ENCODE assay signal across 17 cellular contexts in the genomic region with DNA sequence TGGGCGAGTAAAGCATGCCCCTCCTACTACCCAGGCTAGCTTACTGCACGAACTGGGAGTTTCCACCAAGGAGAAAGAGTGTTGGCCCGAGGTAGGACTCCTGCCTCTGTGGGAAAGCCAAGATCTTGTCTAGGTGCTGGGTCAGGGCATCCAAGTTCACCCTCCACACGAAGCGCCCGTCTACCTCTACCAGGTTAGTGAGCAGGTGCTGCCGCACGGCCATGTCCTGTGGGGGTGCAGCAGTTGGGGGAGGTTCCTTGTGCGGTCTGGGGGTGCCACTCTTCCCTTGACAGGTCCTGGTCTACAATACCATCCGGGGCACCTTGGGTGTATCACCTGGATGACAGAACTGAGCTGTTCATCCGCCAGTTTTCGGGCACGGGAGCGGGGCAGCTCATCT. TPM values are rescaled to one million over a fixed set of nuclear protein-coding genes. Genes with fewer than 3 reads are reported as not detected.
A peak's percentile ranks its signal among the peaks of the same experiment; 100 is the strongest.
DNase-seq lines count a peak whose midpoint lies in the region; ATAC-seq and TF ChIP-seq lines count a peak whose summit lies in the region.
"Had no signal": no experiment of that assay in that cellular context is flagged by ENCODE, and none has a peak within 500 bp of the region (broad histone marks: within the 10 kb centered on the region; RNA-seq: fewer than 3 reads in every experiment).

No MANE protein-coding gene starts in this region.

- H3K4me1 ChIP-seq in Panc1 (ENCODE audit: control insufficient read depth, insufficient read depth, low read length) (peaks cover 46% of the 10 kb centered on the region), hepatocyte (ENCODE audit: insufficient read depth) (peaks cover 29% of the 10 kb centered on the region), rectal smooth muscle tissue (ENCODE audit: control insufficient read depth, insufficient read depth, low read length) (peaks cover 5% of the 10 kb centered on the region)

- H3K36me3 Mint-ChIP-seq in activated CD4-positive, alpha-beta T cell treated with anti-CD3 and anti-CD28 coated beads, Interleukin-2, amount 10 ng/mL, durations not matched to agents 24 days and 14 days (ENCODE audit: low read depth) = peaks cover 3% of the 10 kb centered on the region

- H3K36me3 ChIP-seq in Panc1 (ENCODE audit: control insufficient read depth, insufficient read depth, low read length) (peaks cover 5% of the 10 kb centered on the region; the same call in 1 of the 2 replicates), hepatocyte (replicated peaks; ENCODE audit: insufficient read depth, low read depth) (no peaks in the 10 kb centered on the region), rectal smooth muscle tissue (ENCODE audit: control insufficient read depth, insufficient read depth, low read length) (peaks cover 17% of the 10 kb centered on the region), brain microvascular endothelial cell (replicated peaks) (no peaks in the 10 kb centered on the region)

- H3K9me3 ChIP-seq in Panc1 (ENCODE audit: control insufficient read depth, insufficient read depth, low read depth, low read length) = no peaks in the 10 kb centered on the region
- no peaks in the 10 kb centered on the region for H3K9me3 ChIP-seq in hepatocyte (ENCODE audit: low read depth)
- H3K9me3 ChIP-seq: heart left ventricle, Peyer's patch had no signal

- H3K27ac ChIP-seq in Panc1 (ENCODE audit: low read length) (peak overlapping the region; percentile 93), hepatocyte (no peak overlapping the region), rectal smooth muscle tissue (ENCODE audit: low read depth, low read length) (no peak overlapping the region), brain microvascular endothelial cell (no peak overlapping the region)
- H3K27ac ChIP-seq: heart left ventricle had no signal

- H3K27me3 Mint-ChIP-seq in activated CD4-positive, alpha-beta T cell treated with anti-CD3 and anti-CD28 coated beads, Interleukin-2, amount 10 ng/mL, durations not matched to agents 24 days and 14 days = no peaks in the 10 kb centered on the region

- no peak overlapping the region for H3K4me3 Mint-ChIP-seq in activated CD4-positive, alpha-beta T cell treated with anti-CD3 and anti-CD28 coated beads, Interleukin-2, amount 10 ng/mL, durations not matched to agents 24 days and 14 days

- TF ChIP-seq CTCF in Panc1 (IDR thresholded peaks at IDR 0.05) = no peak
- no peak for TF ChIP-seq CTCF in hepatocyte (IDR thresholded peaks at IDR 0.05; ENCODE audit: poor library complexity)
- TF ChIP-seq CTCF in brain microvascular endothelial cell (IDR thresholded peaks at IDR 0.05; ENCODE audit: low read depth, low read length, missing control alignments) = no peak

- H3K79me2 ChIP-seq in hepatocyte = peaks cover 21% of the 10 kb centered on the region

- BruUV-seq in Panc1 (replicated peaks; lab: Mats Ljungman, UMichigan) = no TSS peak

- peak; percentile 60 for DNase-seq in activated CD4-positive, alpha-beta T cell treated with anti-CD3 and anti-CD28 coated beads, Interleukin-2, amount 10 ng/mL, durations not matched to agents 24 days and 14 days
- no peak for DNase-seq in activated CD4-positive, alpha-beta T cell treated with anti-CD3 and anti-CD28 coated beads for 4 hours
- DNase-seq in Panc1 (ENCODE audit: low read depth, low spot score) = no peak
- DNase-seq in hepatocyte (ENCODE audit: low spot score) = no peak
- no peak for DNase-seq in hypothalamus (lab: John Stamatoyannopoulos, UW)
- DNase-seq in SK-N-DZ (ENCODE audit: low spot score) = no peak
- no peak for DNase-seq in brain microvascular endothelial cell
- DNase-seq: ACHN, heart left ventricle, kidney glomerular epithelial cell, MM.1S, NCI-H2081, NCI-H526 treated with DMSO at 0.1 percent for 48 hours, Peyer's patch had no signal

- no peak overlapping the region for H3K27ac Mint-ChIP-seq in activated CD4-positive, alpha-beta T cell treated with anti-CD3 and anti-CD28 coated beads, Interleukin-2, amount 10 ng/mL, durations not matched to agents 24 days and 14 days

- no peaks in the 10 kb centered on the region for H3K9me2 ChIP-seq in hepatocyte (replicated peaks; ENCODE audit: insufficient read depth)

- POLR2A ChIA-PET in Panc1 (lab: Charles Lee) = interaction anchor here (0.5 kb wide), 1 partner anchor 663 kb away, joined by 9 read pairs; no protein-coding TSS in a partner anchor

- in situ Hi-C loops in Panc1 (cut with HindIII; ENCODE audit: low pct_unique_long_range_greater_than_20kb, low sequenced_read_pairs) = no loop called here
- in situ Hi-C loops in brain microvascular endothelial cell (cut with HindIII; ENCODE audit: low pct_ligation_motif_present, low sequenced_read_pairs) = no loop called here

- H3K4me1 Mint-ChIP-seq in activated CD4-positive, alpha-beta T cell treated with anti-CD3 and anti-CD28 coated beads, Interleukin-2, amount 10 ng/mL, durations not matched to agents 24 days and 14 days = peaks cover 11% of the 10 kb centered on the region

- no peak overlapping the region for H2AFZ ChIP-seq in hepatocyte

- H3K4me3 ChIP-seq in Panc1 (ENCODE audit: low read depth in 2 of 2, low read length in 2 of 2) (no peak overlapping the region), hepatocyte (no peak overlapping the region), rectal smooth muscle tissue (ENCODE audit: low read length) (peak overlapping the region; percentile 44), brain microvascular endothelial cell (ENCODE audit: low read depth, low read length) (no peak overlapping the region)

- CTCF ChIA-PET in Panc1 (lab: Charles Lee) = no interaction called here

- intact Hi-C loops in activated CD4-positive, alpha-beta T cell treated with anti-CD3 and anti-CD28 coated beads, Interleukin-2, amount 10 ng/mL, durations not matched to agents 24 days and 14 days (cut with micrococcal nuclease) = no loop called here
- intact Hi-C loops in Panc1 (cut with micrococcal nuclease; ENCODE audit: unreplicated experiment) = no loop called here

- ATAC-seq in Panc1 = no peak
- ATAC-seq: activated CD4-positive, CD25-positive, alpha-beta regulatory T cell treated with anti-CD3 and anti-CD28 coated beads, Interleukin-2, amount 50 U/mL, for 24 hours; esophagus mucosa; heart left ventricle had no signal

- 97% methylated on average over 14 of the region's 14 CpGs for WGBS in hepatocyte (ENCODE audit: low lambda C conversion rate, missing lambda C conversion rate)

- H3K4me2 ChIP-seq in hepatocyte = peak overlapping the region; percentile 90

- no peaks in the 10 kb centered on the region for H3K9me3 Mint-ChIP-seq in activated CD4-positive, alpha-beta T cell treated with anti-CD3 and anti-CD28 coated beads, Interleukin-2, amount 10 ng/mL, durations not matched to agents 24 days and 14 days

- no peaks in the 10 kb centered on the region for H4K20me1 ChIP-seq in hepatocyte (ENCODE audit: insufficient read depth, poor library complexity, severe bottlenecking)

- H3K9ac ChIP-seq in rectal smooth muscle tissue (ENCODE audit: low read length) = no peak overlapping the region

- no peaks in the 10 kb centered on the region for H3K27me3 ChIP-seq in Panc1 (ENCODE audit: control insufficient read depth, insufficient read depth, low read length)
- H3K27me3 ChIP-seq in hepatocyte = no peaks in the 10 kb centered on the region
- no peaks in the 10 kb centered on the region for H3K27me3 ChIP-seq in rectal smooth muscle tissue (ENCODE audit: control insufficient read depth, insufficient read depth, low read length)
- no peaks in the 10 kb centered on the region for H3K27me3 ChIP-seq in brain microvascular endothelial cell (replicated peaks)
- H3K27me3 ChIP-seq: heart left ventricle, Peyer's patch had no signal

RNA-seq across cellular contexts. Expression of gene ABHD11, which starts 1.7 kb away (rescaled TPM):
- total RNA-seq in activated CD4-positive, alpha-beta T cell treated with anti-CD3 and anti-CD28 coated beads, Interleukin-2, amount 10 ng/mL, durations not matched to agents 24 days and 14 days = 20.8 and 23.0 TPM in 2 replicates
- total RNA-seq in Panc1 (2021; ENCODE audit: unreplicated experiment) (54.2 TPM), hepatocyte (30.7 and 33.0 TPM in 2 replicates)
- 53.1 TPM for polyA plus RNA-seq in Panc1 (2012; ENCODE audit: insufficient read length)
- polyA plus RNA-seq in hepatocyte = 90.9 and 110 TPM in 2 replicates
- 5.8 and 7.9 TPM in 2 replicates for polyA plus RNA-seq in SK-N-DZ (2014; cell fraction: cytosol; rRNA removed)
- polyA plus RNA-seq in SK-N-DZ (2014; cell fraction: nucleus; rRNA removed) = 2.4 and 6.5 TPM in 2 replicates

RNA-seq across cellular contexts. Expression of gene STX1A, which starts 17.4 kb away (rescaled TPM):
- total RNA-seq in activated CD4-positive, alpha-beta T cell treated with anti-CD3 and anti-CD28 coated beads, Interleukin-2, amount 10 ng/mL, durations not matched to agents 24 days and 14 days = 19.0 and 19.4 TPM in 2 replicates
- 80.9 TPM for total RNA-seq in Panc1 (2021; ENCODE audit: unreplicated experiment)
- 75.5 TPM for polyA plus RNA-seq in Panc1 (2012; ENCODE audit: insufficient read length)
- total RNA-seq in hepatocyte = 22.8 and 23.7 TPM in 2 replicates
- 27.1 and 39.2 TPM in 2 replicates for polyA plus RNA-seq in hepatocyte
- 21.1 and 30.9 TPM in 2 replicates for polyA plus RNA-seq in SK-N-DZ (2014; cell fraction: cytosol; rRNA removed)
- polyA plus RNA-seq in SK-N-DZ (2014; cell fraction: nucleus; rRNA removed) = 120 and 134 TPM in 2 replicates

RNA-seq across cellular contexts. Expression of gene CLDN3, which starts 33.2 kb away (rescaled TPM):
- total RNA-seq in activated CD4-positive, alpha-beta T cell treated with anti-CD3 and anti-CD28 coated beads, Interleukin-2, amount 10 ng/mL, durations not matched to agents 24 days and 14 days = not detected in 2 replicates
- 16.8 TPM for total RNA-seq in Panc1 (2021; ENCODE audit: unreplicated experiment)
- polyA plus RNA-seq in Panc1 (2012; ENCODE audit: insufficient read length) = 66.8 TPM
- 53.7 and 60.7 TPM in 2 replicates for total RNA-seq in hepatocyte
- polyA plus RNA-seq in hepatocyte = 125 and 142 TPM in 2 replicates
- not detected in 2 replicates for polyA plus RNA-seq in SK-N-DZ (2014; cell fraction: cytosol; rRNA removed)
- polyA plus RNA-seq in SK-N-DZ (2014; cell fraction: nucleus; rRNA removed) = not detected in 2 replicates
- total RNA-seq: heart left ventricle had no signal

RNA-seq across cellular contexts. Expression of gene BUD23, which starts 53.5 kb away (rescaled TPM):
- 133 TPM in 2 replicates for total RNA-seq in activated CD4-positive, alpha-beta T cell treated with anti-CD3 and anti-CD28 coated beads, Interleukin-2, amount 10 ng/mL, durations not matched to agents 24 days and 14 days
- total RNA-seq in Panc1 (2021; ENCODE audit: unreplicated experiment) = 124 TPM
- 228 TPM for polyA plus RNA-seq in Panc1 (2012; ENCODE audit: insufficient read length)
- 35.9 and 44.3 TPM in 2 replicates for total RNA-seq in hepatocyte
- 112 and 131 TPM in 2 replicates for polyA plus RNA-seq in hepatocyte
- polyA plus RNA-seq in SK-N-DZ (2014; cell fraction: cytosol; rRNA removed) = 54.7 and 61.5 TPM in 2 replicates
- 31.6 and 34.5 TPM in 2 replicates for polyA plus RNA-seq in SK-N-DZ (2014; cell fraction: nucleus; rRNA removed)

RNA-seq across cellular contexts. Expression of gene DNAJC30, which starts 53.6 kb away (rescaled TPM):
- 9.4 and 10.9 TPM in 2 replicates for total RNA-seq in activated CD4-positive, alpha-beta T cell treated with anti-CD3 and anti-CD28 coated beads, Interleukin-2, amount 10 ng/mL, durations not matched to agents 24 days and 14 days
- total RNA-seq in Panc1 (2021; ENCODE audit: unreplicated experiment) (11.1 TPM), hepatocyte (3.0 and 4.7 TPM in 2 replicates)
- 6.5 TPM for polyA plus RNA-seq in Panc1 (2012; ENCODE audit: insufficient read length)
- 13.9 and 15.3 TPM in 2 replicates for polyA plus RNA-seq in hepatocyte
- 1.4 and 2.0 TPM in 2 replicates for polyA plus RNA-seq in SK-N-DZ (2014; cell fraction: cytosol; rRNA removed)
- 1.1 and 2.0 TPM in 2 replicates for polyA plus RNA-seq in SK-N-DZ (2014; cell fraction: nucleus; rRNA removed)

Comparison
In these comparisons a context has a peak if more than half of its experiments do, and no peak if none do; other contexts are left out.
1. RNA of gene CLDN3, which starts 33.2 kb away (total RNA-seq): 53.7 to 60.7 TPM in hepatocyte and 16.8 TPM in Panc1 (single experiment); not detected in activated CD4-positive, alpha-beta T cell treated with anti-CD3 and anti-CD28 coated beads, Interleukin-2, amount 10 ng/mL, durations not matched to agents 24 days and 14 days; every median in the first group is over 10 times any median in the second.